ENCODE assay signal across 8 cellular contexts in genomic region chr16:12455287-12455798, GRCh38.
A peak's percentile ranks its signal among the peaks of the same experiment; 100 is the strongest.
DNase-seq lines count a peak whose midpoint lies in the region; TF ChIP-seq lines count a peak whose summit lies in the region.

No MANE protein-coding gene starts in this region.

- peak; percentile 60 for DNase-seq in BE2C
- peak; percentile 62 for DNase-seq in HCEC 1CT
- DNase-seq in NCI-H774 (lab: John Stamatoyannopoulos, UW): peak; percentile 33
- DNase-seq in activated T-cell treated with anti-CD3 and anti-CD28 coated beads, Interleukin-2, amount 50 U/mL, for 1 hour: peak; percentile 35
- DNase-seq in foreskin melanocyte: peak; percentile 20
- DNase-seq in neuronal stem cell (ENCODE audit: low spot score): peak; percentile 51
- DNase-seq in KG1 (lab: John Stamatoyannopoulos, UW): no peak
- no peak for DNase-seq in effector memory CD4-positive, alpha-beta T cell

- H3K27me3 ChIP-seq in BE2C (no peaks in the 10 kb centered on the region), neuronal stem cell (ENCODE audit: control insufficient read depth in 3 of 3, insufficient read depth in 3 of 3, low read depth in 1 of 3, low read length in 3 of 3) (peaks cover 0 to 4% (median 0%) of the 10 kb centered on the region in 3 experiments)
- no peaks in the 10 kb centered on the region for H3K27me3 ChIP-seq in effector memory CD4-positive, alpha-beta T cell (replicated peaks; ENCODE audit: control insufficient read depth, insufficient read depth, low read length, poor library complexity, severe bottlenecking)

- H2AK5ac ChIP-seq in neuronal stem cell (ENCODE audit: low read depth, low read length): no peak overlapping the region

- peak; percentile 86 for TF ChIP-seq CTCF in BE2C (IDR thresholded peaks at IDR 0.05; ENCODE audit: low read depth, low read length)

- no peak overlapping the region for H3K4ac ChIP-seq in neuronal stem cell (ENCODE audit: low read length)

- no peaks in the 10 kb centered on the region for H3K9me3 ChIP-seq in BE2C
- H3K9me3 ChIP-seq in neuronal stem cell (replicated peaks in 1 of 2; ENCODE audit: control insufficient read depth in 2 of 2, insufficient read depth in 1 of 2, low read depth in 1 of 2, low read length in 2 of 2): no peaks in the 10 kb centered on the region
- H3K9me3 ChIP-seq in effector memory CD4-positive, alpha-beta T cell (ENCODE audit: control insufficient read depth, low read length): no peaks in the 10 kb centered on the region

- no peak overlapping the region for H2AFZ ChIP-seq in neuronal stem cell (ENCODE audit: low read length)

- no peak overlapping the region for H4K91ac ChIP-seq in neuronal stem cell (ENCODE audit: low read depth, low read length, poor library complexity)

- no peak overlapping the region for H3K9ac ChIP-seq in neuronal stem cell (ENCODE audit: low read depth, low read length, poor library complexity)

- no peak overlapping the region for H4K8ac ChIP-seq in neuronal stem cell (ENCODE audit: low read depth, low read length)

- H3K79me1 ChIP-seq in neuronal stem cell (ENCODE audit: low read depth, low read length): no peaks in the 10 kb centered on the region

- H3K4me2 ChIP-seq in neuronal stem cell (ENCODE audit: insufficient read depth, low read length, poor library complexity, severe bottlenecking): no peak overlapping the region

- H3K18ac ChIP-seq in neuronal stem cell (ENCODE audit: low read length): no peak overlapping the region

- H3K4me1 ChIP-seq in BE2C (no peaks in the 10 kb centered on the region), neuronal stem cell (ENCODE audit: control insufficient read depth in 2 of 2, insufficient read depth in 1 of 2, low read depth in 1 of 2, low read length in 2 of 2) (no peaks in the 10 kb centered on the region)
- no peaks in the 10 kb centered on the region for H3K4me1 ChIP-seq in effector memory CD4-positive, alpha-beta T cell (ENCODE audit: control insufficient read depth, insufficient read depth, low read length, poor library complexity, severe bottlenecking)

- no peak overlapping the region for H2BK120ac ChIP-seq in neuronal stem cell (ENCODE audit: low read depth, low read length)

- no peak overlapping the region for H3K27ac ChIP-seq in neuronal stem cell (replicated peaks; ENCODE audit: low read length)
- H3K27ac ChIP-seq in effector memory CD4-positive, alpha-beta T cell (ENCODE audit: insufficient read depth, low read length, poor library complexity, severe bottlenecking): no peak overlapping the region

- H3K4me3 ChIP-seq in BE2C (ENCODE audit: low read depth, low read length) (no peak overlapping the region), neuronal stem cell (ENCODE audit: low read length in 2 of 2) (no peak overlapping the region)
- no peak overlapping the region for H3K4me3 ChIP-seq in effector memory CD4-positive, alpha-beta T cell (ENCODE audit: insufficient read depth, low read depth, low read length, poor library complexity, severe bottlenecking)

- H2BK12ac ChIP-seq in neuronal stem cell (ENCODE audit: low read length): no peak overlapping the region

- no peak overlapping the region for H2BK5ac ChIP-seq in neuronal stem cell (ENCODE audit: low read length)

- no peak overlapping the region for H3K23ac ChIP-seq in neuronal stem cell (ENCODE audit: low read depth, low read length, poor library complexity)

- WGBS in neuronal stem cell (ENCODE audit: extremely low coverage in 2 of 2, insufficient read length in 2 of 2, insufficient replicate concordance in 1 of 2), 2 donors: no CpG with 5 or more reads among the region's 9 CpGs

- H2BK15ac ChIP-seq in neuronal stem cell (ENCODE audit: low read length): no peak overlapping the region

- H3K36me3 ChIP-seq in BE2C (no peaks in the 10 kb centered on the region), neuronal stem cell (replicated peaks in 1 of 2; ENCODE audit: control insufficient read depth in 2 of 2, insufficient read depth in 2 of 2, low read length in 2 of 2) (no peaks in the 10 kb centered on the region)
- H3K36me3 ChIP-seq in effector memory CD4-positive, alpha-beta T cell (ENCODE audit: control insufficient read depth, insufficient read depth, low read length): no peaks in the 10 kb centered on the region

- no peak overlapping the region for H3K14ac ChIP-seq in neuronal stem cell (ENCODE audit: low read length)

Comparison
In these comparisons a context has a peak if more than half of its experiments do, and no peak if none do; other contexts are left out.
1. DNase-seq: peak in BE2C (single experiment), HCEC 1CT (single experiment), NCI-H774 (single experiment), activated T-cell treated with anti-CD3 and anti-CD28 coated beads, Interleukin-2, amount 50 U/mL, for 1 hour (single experiment), foreskin melanocyte (single experiment) and neuronal stem cell (single experiment); none in KG1 (single experiment) and effector memory CD4-positive, alpha-beta T cell (0 of 3).